9 cellular contexts compared by ENCODE assay signal in the genomic region with DNA sequence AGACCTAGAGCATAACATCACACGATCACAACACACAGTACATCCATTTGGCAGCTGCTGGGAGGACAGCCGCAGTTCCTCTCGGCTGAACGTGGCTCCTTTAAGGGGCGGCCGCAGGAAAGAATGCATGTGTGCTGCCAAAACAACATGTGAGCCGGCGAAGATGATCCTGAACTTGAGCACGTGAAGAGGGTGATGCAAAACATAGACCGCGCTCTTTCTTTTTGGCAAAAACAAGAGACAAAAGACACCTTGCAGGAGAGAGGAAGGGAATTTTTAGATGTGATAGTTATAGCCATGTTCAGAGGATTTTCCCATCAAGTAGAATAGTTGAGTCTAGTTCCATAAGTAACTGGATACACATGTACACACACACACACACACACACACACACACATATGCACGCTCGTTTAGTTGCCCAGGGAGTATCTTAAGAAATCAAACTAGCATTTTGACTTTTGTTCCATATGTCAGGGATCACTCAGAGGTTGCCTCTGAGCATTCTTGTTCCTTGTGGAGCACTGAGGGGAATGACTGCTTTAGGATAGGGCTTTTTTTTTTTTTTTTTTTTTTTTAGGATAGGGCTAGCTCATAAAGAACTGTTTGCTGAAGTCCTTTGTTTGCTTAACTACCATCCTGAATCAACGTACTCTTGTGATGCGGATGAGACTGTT. TPM values are rescaled to one million over a fixed set of nuclear protein-coding genes. Genes with fewer than 3 reads are reported as not detected.
DNase-seq lines count a peak whose midpoint lies in the region; ATAC-seq, FAIRE-seq and TF ChIP-seq lines count a peak whose summit lies in the region.
"Had no signal": no experiment of that assay in that cellular context is flagged by ENCODE, and none has a peak within 500 bp of the region (broad histone marks: within the 10 kb centered on the region; RNA-seq: fewer than 3 reads in every experiment).

No MANE protein-coding gene starts in this region.

- peak; percentile 72 for FAIRE-seq in H54 (lab: Jason Lieb, UNC)
- no peak for FAIRE-seq in small intestine (lab: Jason Lieb, UNC)

- H3K27me3 ChIP-seq in right atrium auricular region (no peaks in the 10 kb centered on the region), small intestine (ENCODE audit: control insufficient read depth in 2 of 2, insufficient read depth in 2 of 2, low read length in 2 of 2) (no peaks in the 10 kb centered on the region)

- TF ChIP-seq POLR2A in H54 (IDR thresholded peaks at IDR 0.05; ENCODE audit: low read depth, low read length) = no peak

- H3K36me3 ChIP-seq in right atrium auricular region (no peaks in the 10 kb centered on the region), small intestine (ENCODE audit: control insufficient read depth in 2 of 2, insufficient read depth in 2 of 2, low read length in 2 of 2) (no peaks in the 10 kb centered on the region)

- WGBS in small intestine, 3 donors = 45 to 47% (median 45%) methylated on average over 15 of the region's 15 CpGs

- ATAC-seq in GM21423 (IDR thresholded peaks at IDR 0.05; ENCODE audit: unreplicated experiment) (no peak), HG03571 (IDR thresholded peaks at IDR 0.05; ENCODE audit: unreplicated experiment) (no peak)

- no peak for TF ChIP-seq CTCF in right atrium auricular region (IDR thresholded peaks at IDR 0.05)

- H3K4me1 ChIP-seq in right atrium auricular region (no peaks in the 10 kb centered on the region), small intestine (ENCODE audit: control insufficient read depth in 2 of 2, insufficient read depth in 1 of 2, low read depth in 1 of 2, low read length in 1 of 2) (no peaks in the 10 kb centered on the region)

- DNase-seq in H54 (ENCODE audit: insufficient read length, low spot score) = peak; percentile 67
- peak; percentile 39 for DNase-seq in T1000 (lab: John Stamatoyannopoulos, UW)
- DNase-seq in right atrium auricular region (ENCODE audit: low spot score) = peak; percentile 77
- peak; percentile 7 for DNase-seq in small intestine
- DNase-seq in OCI-M1 (lab: John Stamatoyannopoulos, UW) = no peak
- no peak for DNase-seq in activated CD8-positive, alpha-beta memory T cell treated with anti-CD3 and anti-CD28 coated beads, Interleukin-2, amount 50 U/mL, for 48 hours

- H3K9me3 ChIP-seq in right atrium auricular region = no peaks in the 10 kb centered on the region
- H3K9me3 ChIP-seq in small intestine (ENCODE audit: control insufficient read depth, low read depth) = no peaks in the 10 kb centered on the region

- H3K27ac ChIP-seq in right atrium auricular region (peak overlapping the region in 1 of 2 donors; percentile 56), small intestine (ENCODE audit: low read depth in 1 of 2, low read length in 1 of 2) (no peak overlapping the region)

- peak overlapping the region; percentile 14 to 25 for H3K4me3 ChIP-seq in right atrium auricular region
- H3K4me3 ChIP-seq in small intestine (ENCODE audit: low read depth in 1 of 2, low read length in 2 of 2) = no peak overlapping the region
- H3K4me3 ChIP-seq: smooth muscle cell had no signal

RNA-seq across cellular contexts. Expression of a gene that starts 21.7 kb away (rescaled TPM):
- 10 to 100 TPM; 28.4 TPM for total RNA-seq in right atrium auricular region
- 10 to 100 TPM; 14.1 to 22.4 (median 14.6) TPM for polyA plus RNA-seq in small intestine

Comparison
In these comparisons a context has a peak if more than half of its experiments do, and no peak if none do; other contexts are left out.
1. DNase-seq: peak in H54 (single experiment), T1000 (single experiment), right atrium auricular region (single experiment) and small intestine (single experiment); none in OCI-M1 (single experiment) and activated CD8-positive, alpha-beta memory T cell treated with anti-CD3 and anti-CD28 coated beads, Interleukin-2, amount 50 U/mL, for 48 hours (single experiment).
2. H3K4me3 ChIP-seq: peak in right atrium auricular region (2 of 2); none in small intestine (0 of 2).